30 cellular contexts compared by ENCODE assay signal in the genomic region with DNA sequence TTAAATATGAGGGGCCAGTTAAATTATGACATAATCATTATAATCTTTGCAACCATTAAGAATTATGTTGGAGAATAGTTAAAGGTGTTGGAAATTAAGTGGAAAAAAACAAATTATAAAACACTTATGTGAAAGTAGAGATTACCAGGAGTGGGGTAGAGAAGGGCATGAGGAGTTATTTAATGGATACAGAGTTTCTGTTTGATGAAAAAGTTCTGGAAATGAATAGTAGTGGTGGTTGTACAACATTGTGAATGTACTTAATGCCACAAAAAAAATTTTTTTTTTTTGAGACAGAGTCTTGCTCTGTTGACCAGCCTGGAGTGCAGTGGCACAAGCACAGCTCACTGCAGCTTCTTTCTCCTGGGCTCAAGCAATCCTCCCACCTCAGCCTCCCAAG. TPM values are rescaled to one million over a fixed set of nuclear protein-coding genes. Genes with fewer than 3 reads are reported as not detected.
DNase-seq lines count a peak whose midpoint lies in the region; ATAC-seq, FAIRE-seq and TF ChIP-seq lines count a peak whose summit lies in the region.
"Had no signal": no experiment of that assay in that cellular context is flagged by ENCODE, and none has a peak within 500 bp of the region (broad histone marks: within the 10 kb centered on the region; RNA-seq: fewer than 3 reads in every experiment).

No MANE protein-coding gene starts in this region.

- in situ Hi-C loops in K562 (cut with MboI): no loop called here

- no TSS peak for BruUV-seq in K562 (replicated peaks; lab: Mats Ljungman, UMichigan)

- CTCF ChIA-PET in HEK293 (lab: Yijun Ruan, JAX): interaction anchor here (0.6 to 0.7 kb wide), 2 partner anchors 58 to 356 kb away, joined by 3 to 4 read pairs; no protein-coding TSS in a partner anchor
- CTCF ChIA-PET in K562 (lab: Yijun Ruan, JAX; ENCODE audit: low intra/inter-chr PET ratio): no interaction called here

- POLR2A ChIA-PET in HEK293 (lab: Yijun Ruan, JAX): no interaction called here
- POLR2A ChIA-PET in K562 (lab: Yijun Ruan, JAX): no interaction called here

- H3K27ac ChIP-seq in HEK293 (ENCODE audit: extremely low read depth, low read depth, low read length) (no peak overlapping the region), K562 (ENCODE audit: extremely low read depth, low read depth, low read length) (no peak overlapping the region)
- H3K27ac ChIP-seq: BLaER1 had no signal

- TF ChIP-seq CTCF in HEK293 (tag by site-specific recombination; IDR thresholded peaks at IDR 0.05) (no peak), K562 (IDR thresholded peaks at IDR 0.05 in 2 of 3, conservative IDR thresholded peaks at IDR 0.05 in 1 of 3; ENCODE audit: insufficient read depth in 2 of 3, low read depth in 1 of 3, low read length in 3 of 3) (no peak)

- no peaks in the 10 kb centered on the region for H3K36me3 Mint-ChIP-seq in activated T-cell treated with anti-CD3 and anti-CD28 coated beads, Interleukin-2, amount 50 U/mL, for 72 hours (ENCODE audit: insufficient read depth in 2 of 2)
- H3K36me3 Mint-ChIP-seq in T-helper 17 cell (ENCODE audit: low read depth): no peaks in the 10 kb centered on the region
- H3K36me3 Mint-ChIP-seq: CD14-positive monocyte; CD4-positive, alpha-beta memory T cell; CD4-positive, CD25-positive, alpha-beta regulatory T cell had no signal

- no peak overlapping the region for H3K27ac Mint-ChIP-seq in activated T-cell treated with anti-CD3 and anti-CD28 coated beads, Interleukin-2, amount 50 U/mL, for 72 hours
- H3K27ac Mint-ChIP-seq in T-helper 17 cell: peak overlapping the region; percentile 19
- H3K27ac Mint-ChIP-seq: CD14-positive monocyte; CD4-positive, alpha-beta memory T cell; CD4-positive, CD25-positive, alpha-beta regulatory T cell had no signal

- no peak for FAIRE-seq in K562 (lab: Jason Lieb, UNC)
- FAIRE-seq: A204.1, GM12878, GM12892, GM18507, GM19239 had no signal

- no peak overlapping the region for H3K4me3 Mint-ChIP-seq in activated T-cell treated with anti-CD3 and anti-CD28 coated beads, Interleukin-2, amount 50 U/mL, for 72 hours
- H3K4me3 Mint-ChIP-seq in T-helper 17 cell: no peak overlapping the region
- H3K4me3 Mint-ChIP-seq: CD14-positive monocyte; CD4-positive, alpha-beta memory T cell; CD4-positive, CD25-positive, alpha-beta regulatory T cell; CD8-positive, alpha-beta memory T cell had no signal

- H3K79me2 ChIP-seq in K562 (ENCODE audit: control insufficient read depth, insufficient read depth, low read length): no peaks in the 10 kb centered on the region

- H3K9ac ChIP-seq in K562 (ENCODE audit: insufficient read depth in 1 of 2, low read depth in 2 of 2, low read length in 2 of 2): no peak overlapping the region
- H3K9ac ChIP-seq: BLaER1 had no signal

- H3K9me3 ChIP-seq in HEK293 (ENCODE audit: control insufficient read depth, insufficient read depth, low read depth, low read length): no peaks in the 10 kb centered on the region
- H3K9me3 ChIP-seq in T-helper 17 cell (ENCODE audit: control insufficient read depth, low read length, poor library complexity, severe bottlenecking): no peaks in the 10 kb centered on the region
- no peaks in the 10 kb centered on the region for H3K9me3 ChIP-seq in K562 (replicated peaks; ENCODE audit: control insufficient read depth, insufficient read depth, low read depth, low read length)
- H3K9me3 ChIP-seq: BE2C, BLaER1 had no signal

- H3K9me3 Mint-ChIP-seq in activated T-cell treated with anti-CD3 and anti-CD28 coated beads, Interleukin-2, amount 50 U/mL, for 72 hours: no peaks in the 10 kb centered on the region
- H3K9me3 Mint-ChIP-seq: CD4-positive, CD25-positive, alpha-beta regulatory T cell had no signal

- H3K4me3 ChIP-seq in HEK293 (ENCODE audit: low read depth, low read length): no peak overlapping the region
- no peak overlapping the region for H3K4me3 ChIP-seq in K562
- H3K4me3 ChIP-seq: BLaER1, GM12878 had no signal

- H3K9me1 ChIP-seq in K562 (ENCODE audit: control insufficient read depth, insufficient read depth, low read length): no peaks in the 10 kb centered on the region

- H4K20me1 ChIP-seq in K562 (replicated peaks; ENCODE audit: control insufficient read depth, insufficient read depth, low read length): no peaks in the 10 kb centered on the region
- H4K20me1 ChIP-seq: BLaER1 had no signal

- no peak for TF ChIP-seq EP300 in K562 (IDR thresholded peaks at IDR 0.05; ENCODE audit: low read length)

- no peak for TF ChIP-seq POLR2A in K562 (conservative IDR thresholded peaks at IDR 0.05)

- H3K4me1 ChIP-seq in HEK293 (ENCODE audit: control insufficient read depth, insufficient read depth, low read length): no peaks in the 10 kb centered on the region
- H3K4me1 ChIP-seq in K562 (replicated peaks in 1 of 2; ENCODE audit: control insufficient read depth in 2 of 2, insufficient read depth in 2 of 2, low read length in 2 of 2): peaks cover 0 to 8% of the 10 kb centered on the region in 2 experiments; a peak in 2 of 5 replicates
- H3K4me1 ChIP-seq: BE2C, BLaER1 had no signal

- DNase-seq in activated T-cell treated with anti-CD3 and anti-CD28 coated beads, Interleukin-2, amount 50 U/mL, for 72 hours: no peak
- no peak for DNase-seq in activated T-cell treated with anti-CD3 and anti-CD28 coated beads, Interleukin-2, amount 50 U/mL, for 1 hour
- DNase-seq in T-helper 17 cell: no peak
- no peak for DNase-seq in K562 (ENCODE audit: extremely low read depth in 1 of 4, low spot score in 3 of 4)
- no peak for DNase-seq in NCI-H2107 (lab: John Stamatoyannopoulos, UW)
- DNase-seq: 8988T; ACHN; BE2C; C1 segment of cervical spinal cord; CD4-positive, alpha-beta memory T cell; CD4-positive, CD25-positive, alpha-beta regulatory T cell; CD8-positive, alpha-beta memory T cell; COR-L47; DMS 273 treated with DMSO at 0.1 percent for 48 hours; DMS153; DMS53; DMS79; DND-41; EL; GDM1 had no signal

- peak; percentile 18 to 23 for ATAC-seq in activated T-cell treated with anti-CD3 and anti-CD28 coated beads, Interleukin-2, amount 50 U/mL, for 72 hours (replicated peaks in 1 of 2)
- ATAC-seq in T-helper 17 cell (no peak), K562 (no peak), HG03460 (IDR thresholded peaks at IDR 0.05; ENCODE audit: unreplicated experiment) (no peak), HG03520 (IDR thresholded peaks at IDR 0.05; ENCODE audit: unreplicated experiment) (no peak)
- ATAC-seq: GM12878 had no signal

- H3K27me3 Mint-ChIP-seq in activated T-cell treated with anti-CD3 and anti-CD28 coated beads, Interleukin-2, amount 50 U/mL, for 72 hours (ENCODE audit: low read depth): no peaks in the 10 kb centered on the region
- H3K27me3 Mint-ChIP-seq in T-helper 17 cell: no peaks in the 10 kb centered on the region
- H3K27me3 Mint-ChIP-seq: CD4-positive, alpha-beta memory T cell; CD4-positive, CD25-positive, alpha-beta regulatory T cell; CD8-positive, alpha-beta memory T cell had no signal

- H3K27me3 ChIP-seq in K562 (ENCODE audit: control insufficient read depth in 2 of 2, insufficient read depth in 2 of 2, low read length in 2 of 2): no peaks in the 10 kb centered on the region
- H3K27me3 ChIP-seq: BE2C, BLaER1 had no signal

- H3K4me2 ChIP-seq in K562 (ENCODE audit: insufficient read depth, low read length): no peak overlapping the region
- H3K4me2 ChIP-seq: BLaER1 had no signal

- intact Hi-C loops in K562 (cut with micrococcal nuclease): no loop called here

- no peak for TF ChIP-seq RAD21 in K562 (CRISPR knock-in tag; conservative IDR thresholded peaks at IDR 0.05 in 1 of 2, IDR thresholded peaks at IDR 0.05 in 1 of 2)

- H3K36me3 ChIP-seq in HEK293 (ENCODE audit: control insufficient read depth in 2 of 2, insufficient read depth in 1 of 2, low read length in 2 of 2): no peaks in the 10 kb centered on the region
- H3K36me3 ChIP-seq in K562 (ENCODE audit: control insufficient read depth, insufficient read depth, low read length): no peaks in the 10 kb centered on the region
- H3K36me3 ChIP-seq: BE2C, BLaER1 had no signal

- H3K4me1 Mint-ChIP-seq in activated T-cell treated with anti-CD3 and anti-CD28 coated beads, Interleukin-2, amount 50 U/mL, for 72 hours (ENCODE audit: low read depth): peaks cover 8% of the 10 kb centered on the region
- H3K4me1 Mint-ChIP-seq in T-helper 17 cell: peaks cover 7% of the 10 kb centered on the region
- H3K4me1 Mint-ChIP-seq: CD14-positive monocyte had no signal

- no peak overlapping the region for H2AFZ ChIP-seq in K562 (ENCODE audit: low read depth, low read length)

TF ChIP-seq in HEK293, 187 proteins besides CTCF, POLR2A, EP300 and RAD21 (continues in another document):
- no peak for TF ChIP-seq ZNF24 (tag by site-specific recombination; IDR thresholded peaks at IDR 0.05)
- 0 out of 2 replicates have a peak, but pooled peaks have one; percentile 63 for TF ChIP-seq ZNF707 (tag by site-specific recombination; IDR thresholded peaks at IDR 0.05)

TF ChIP-seq in K562, 482 proteins besides CTCF, POLR2A, EP300 and RAD21 (continues in another document):
- TF ChIP-seq ESRRA (IDR thresholded peaks at IDR 0.05; ENCODE audit: borderline replicate concordance, low read depth): no peak
- TF ChIP-seq NCOA1 (IDR thresholded peaks at IDR 0.05; ENCODE audit: low read depth): no peak
- TF ChIP-seq ARID1B (IDR thresholded peaks at IDR 0.05): no peak

RNA-seq across cellular contexts. Expression of gene TNIK, which starts 25.1 kb away (rescaled TPM):
- total RNA-seq in activated T-cell treated with anti-CD3 and anti-CD28 coated beads, Interleukin-2, amount 50 U/mL, for 72 hours: 10 to 100 TPM; 32.2 to 43.2 TPM
- total RNA-seq in T-helper 17 cell: 10 to 100 TPM; 96.4 to 98.9 TPM
- 52.4 and 113 TPM in 2 replicates for total RNA-seq in K562 (2011; cell fraction: chromatin; rRNA removed; ENCODE audit: low replicate concordance)
- 18.5 and 29.7 TPM in 2 replicates for total RNA-seq in K562 (2011; cell fraction: nucleolus; rRNA removed)
- 43.6 and 75.6 TPM in 2 replicates for total RNA-seq in K562 (2011; cell fraction: nucleoplasm; rRNA removed)
- total RNA-seq in K562 (2014; rRNA removed): 24.7 and 27.0 TPM in 2 replicates
- total RNA-seq in K562 (2014; rRNA removed; fragmentation: Illumina TruSeq; extraction: Trizol): 24.2 and 29.6 TPM in 2 replicates
- total RNA-seq in K562 (2015; rRNA removed; fragmentation: Illumina TruSeq; extraction: Trizol): 23.5 and 27.3 TPM in 2 replicates
- 34.2 and 38.8 TPM in 2 replicates for total RNA-seq in K562 (2021)
- 23.1 and 29.7 TPM in 2 replicates for polyA plus RNA-seq in K562 (2011; rRNA removed)
- 8.2 and 12.3 TPM in 2 replicates for polyA plus RNA-seq in K562 (2011; cell fraction: cytosol; rRNA removed)
- 58.7 and 77.6 TPM in 2 replicates for polyA plus RNA-seq in K562 (2011; cell fraction: nucleus; rRNA removed)
- 25.2 and 29.4 TPM in 2 replicates for polyA plus RNA-seq in K562 (2012)
- 39.0 and 41.2 TPM in 2 replicates for polyA plus RNA-seq in K562 (2014; fragmentation: Illumina TruSeq; extraction: Trizol)
- 1 to 10 TPM; 6.6 to 6.8 TPM for polyA plus RNA-seq in K562 (2014; fragmentation: Nextera tagmentation; extraction: Ambion mirVana)
- polyA plus RNA-seq in K562 (2014; rRNA removed): 22.2 and 22.3 TPM in 2 replicates
- polyA minus RNA-seq in K562 (2011; rRNA and poly(A)+ RNA removed): 48.4 and 50.0 TPM in 2 replicates
- polyA minus RNA-seq in K562 (2011; cell fraction: cytosol; rRNA and poly(A)+ RNA removed): 15.6 and 16.9 TPM in 2 replicates
- polyA minus RNA-seq in K562 (2011; cell fraction: nucleus; rRNA and poly(A)+ RNA removed): 39.2 and 45.5 TPM in 2 replicates

Comparison
In these comparisons a context has a peak if more than half of its experiments do, and no peak if none do; other contexts are left out.
1. ATAC-seq: peak in activated T-cell treated with anti-CD3 and anti-CD28 coated beads, Interleukin-2, amount 50 U/mL, for 72 hours (2 of 2); none in T-helper 17 cell (single experiment), K562 (single experiment), HG03460 (single experiment) and HG03520 (single experiment).